1 cellular context compared by ENCODE assay signal in the genomic region with DNA sequence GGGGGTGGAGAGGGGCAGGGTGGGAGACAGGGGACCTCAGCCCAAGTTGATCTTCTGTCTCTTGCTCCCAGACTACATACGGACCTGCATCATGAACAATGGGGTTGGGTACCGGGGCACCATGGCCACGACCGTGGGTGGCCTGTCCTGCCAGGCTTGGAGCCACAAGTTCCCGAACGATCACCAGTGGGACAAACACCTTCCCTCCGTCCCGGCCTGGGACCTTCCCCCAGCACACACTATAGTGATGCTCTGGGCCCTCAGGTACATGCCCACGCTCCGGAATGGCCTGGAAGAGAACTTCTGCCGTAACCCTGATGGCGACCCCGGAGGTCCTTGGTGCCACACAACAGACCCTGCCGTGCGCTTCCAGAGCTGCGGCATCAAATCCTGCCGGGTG. TPM values are rescaled to one million over a fixed set of nuclear protein-coding genes. Genes with fewer than 3 reads are reported as not detected.
"Had no signal": no experiment of that assay in that cellular context is flagged by ENCODE, and none has a peak within 500 bp of the region (broad histone marks: within the 10 kb centered on the region; RNA-seq: fewer than 3 reads in every experiment).

No MANE protein-coding gene starts in this region.

RNA-seq across cellular contexts. Expression of gene RNU1-3, which starts 20.0 kb away (rescaled TPM):
- polyA plus RNA-seq: IgD-negative memory B cell had no signal
